Comparison of ENCODE assay signal across 8 cellular contexts in genomic region chr2:20348542-20348941, GRCh38. TPM values are rescaled to one million over a fixed set of nuclear protein-coding genes. Genes with fewer than 3 reads are reported as not detected.
DNase-seq lines count a peak whose midpoint lies in the region; ATAC-seq and TF ChIP-seq lines count a peak whose summit lies in the region.

No MANE protein-coding gene starts in this region.

- CTCF ChIA-PET in MCF 10A (lab: Yijun Ruan, JAX), result interaction anchor here (1.2 to 2.4 kb wide), 2 partner anchors 22 to 33 kb away, joined by 4 to 11 read pairs; no protein-coding TSS in a partner anchor
- CTCF ChIA-PET in activated CD4-positive, alpha-beta memory T cell treated with anti-CD3 and anti-CD28 coated beads for 36 hours (lab: Charles Lee), result interaction anchor here (4.6 kb wide), 1 partner anchor 22 kb away, joined by 52 read pairs; no protein-coding TSS in a partner anchor

- H3K27me3 Mint-ChIP-seq in MCF 10A (ENCODE audit: insufficient read depth, unreplicated experiment), result no peaks in the 10 kb centered on the region
- H3K27me3 Mint-ChIP-seq in activated CD4-positive, alpha-beta memory T cell treated with anti-CD3 and anti-CD28 coated beads for 36 hours, result no peaks in the 10 kb centered on the region

- peaks cover 23% of the 10 kb centered on the region for H3K4me1 Mint-ChIP-seq in MCF 10A (ENCODE audit: insufficient read depth, unreplicated experiment)
- peaks cover 46% of the 10 kb centered on the region for H3K4me1 Mint-ChIP-seq in activated CD4-positive, alpha-beta memory T cell treated with anti-CD3 and anti-CD28 coated beads for 36 hours (ENCODE audit: low read depth)

- no peak for TF ChIP-seq CTCF in breast epithelium (IDR thresholded peaks at IDR 0.05)
- TF ChIP-seq CTCF in MCF 10A (IDR thresholded peaks at IDR 0.05; ENCODE audit: unreplicated experiment), result no peak
- no peak for TF ChIP-seq CTCF in kidney epithelial cell (IDR thresholded peaks at IDR 0.05; ENCODE audit: insufficient read depth, low read length, poor library complexity, severe bottlenecking)
- no peak for TF ChIP-seq CTCF in thyroid gland (IDR thresholded peaks at IDR 0.05)

- H3K4me3 ChIP-seq in breast epithelium (peak overlapping the region in 2 of 3 donors; percentile 80 to 93), kidney epithelial cell (ENCODE audit: low read depth, low read length) (peak overlapping the region; percentile 97), thyroid gland (replicated peaks in 1 of 3) (no peak overlapping the region)

- no peaks in the 10 kb centered on the region for H3K36me3 ChIP-seq in breast epithelium
- no peaks in the 10 kb centered on the region for H3K36me3 ChIP-seq in kidney epithelial cell (ENCODE audit: control insufficient read depth, insufficient read depth, low read length)
- H3K36me3 ChIP-seq in thyroid gland, result no peaks in the 10 kb centered on the region

- TF ChIP-seq POLR2A in breast epithelium (IDR thresholded peaks at IDR 0.05), result no peak
- TF ChIP-seq POLR2A in thyroid gland (IDR thresholded peaks at IDR 0.05), result no peak

- H3K9me3 ChIP-seq in breast epithelium, result no peaks in the 10 kb centered on the region
- no peaks in the 10 kb centered on the region for H3K9me3 ChIP-seq in thyroid gland

- no TSS peak for BruUV-seq in MCF 10A (replicated peaks; lab: Mats Ljungman, UMichigan)

- peaks cover 10% of the 10 kb centered on the region for H3K36me3 Mint-ChIP-seq in MCF 10A (ENCODE audit: insufficient read depth, unreplicated experiment)
- H3K36me3 Mint-ChIP-seq in activated CD4-positive, alpha-beta memory T cell treated with anti-CD3 and anti-CD28 coated beads for 36 hours, result peaks cover 27% of the 10 kb centered on the region

- H3K4me1 ChIP-seq in breast epithelium (peaks cover 0 to 11% of the 10 kb centered on the region in 2 donors), thyroid gland (peaks cover 40 to 60% of the 10 kb centered on the region in 2 donors)

- H3K27ac ChIP-seq in breast epithelium (no peak overlapping the region), thyroid gland (peak overlapping the region in 2 of 3 donors; percentile 97 to 98)

- ATAC-seq in GM21367 (IDR thresholded peaks at IDR 0.05; ENCODE audit: unreplicated experiment), result no peak

- DNase-seq in breast epithelium (ENCODE audit: low spot score in 2 of 2) (no peak), MCF 10A (ENCODE audit: unreplicated experiment) (no peak), kidney epithelial cell (ENCODE audit: low read depth) (no peak), thyroid gland (no peak), NCI-H2196 treated with DMSO at 0.1 percent for 48 hours (lab: John Stamatoyannopoulos, UW; ENCODE audit: unreplicated experiment) (no peak), superior temporal gyrus (ENCODE audit: extremely low spot score) (no peak)
- DNase-seq in activated CD4-positive, alpha-beta memory T cell treated with anti-CD3 and anti-CD28 coated beads for 36 hours, result peak; percentile 29

- 78 to 79% methylated on average over 17 of the region's 17 CpGs for WGBS in thyroid gland, 2 donors

- intact Hi-C loops in breast epithelium (cut with DNase I; ENCODE audit: low total_unique reads), result no loop called here
- intact Hi-C loops in MCF 10A (cut with micrococcal nuclease), result no loop called here
- intact Hi-C loops in activated CD4-positive, alpha-beta memory T cell treated with anti-CD3 and anti-CD28 coated beads for 36 hours (cut with micrococcal nuclease), result loop anchor here (2.0 kb wide), 1 partner anchor 22 kb away; no protein-coding TSS in a partner anchor
- intact Hi-C loops in thyroid gland (cut with DNase I), result no loop called here

- POLR2A ChIA-PET in MCF 10A (lab: Yijun Ruan, JAX), result interaction anchor here (1.4 to 4.3 kb wide), 6 partner anchors 11 to 297 kb away, joined by 5 to 31 read pairs (median 7); partner anchors contain the start of gene LAPTM4A
- POLR2A ChIA-PET in activated CD4-positive, alpha-beta memory T cell treated with anti-CD3 and anti-CD28 coated beads for 36 hours (lab: Charles Lee), result interaction anchor here (0.6 to 1.5 kb wide), 3 partner anchors 9 to 21 kb away, joined by 4 read pairs; no protein-coding TSS in a partner anchor

- no peaks in the 10 kb centered on the region for H3K27me3 ChIP-seq in breast epithelium
- no peaks in the 10 kb centered on the region for H3K27me3 ChIP-seq in kidney epithelial cell (ENCODE audit: control insufficient read depth, insufficient read depth, low read length)
- no peaks in the 10 kb centered on the region for H3K27me3 ChIP-seq in thyroid gland

- H3K27ac Mint-ChIP-seq in MCF 10A (ENCODE audit: low read depth, unreplicated experiment), result no peak overlapping the region
- peak overlapping the region; percentile 93 for H3K27ac Mint-ChIP-seq in activated CD4-positive, alpha-beta memory T cell treated with anti-CD3 and anti-CD28 coated beads for 36 hours

- no peaks in the 10 kb centered on the region for H3K9me3 Mint-ChIP-seq in MCF 10A (ENCODE audit: unreplicated experiment)
- no peaks in the 10 kb centered on the region for H3K9me3 Mint-ChIP-seq in activated CD4-positive, alpha-beta memory T cell treated with anti-CD3 and anti-CD28 coated beads for 36 hours

- no peak overlapping the region for H3K4me3 Mint-ChIP-seq in MCF 10A (ENCODE audit: unreplicated experiment)
- no peak overlapping the region for H3K4me3 Mint-ChIP-seq in activated CD4-positive, alpha-beta memory T cell treated with anti-CD3 and anti-CD28 coated beads for 36 hours

RNA-seq across cellular contexts. Expression of gene PUM2, which starts 2.1 kb away (rescaled TPM):
- total RNA-seq in breast epithelium (10 to 100 TPM; 69.3 to 94.0 (median 92.8) TPM), MCF 10A (2022) (86.7 and 94.0 TPM in 2 replicates), kidney epithelial cell (41.3 and 44.2 TPM in 2 replicates), thyroid gland (100 to 1,000 TPM in 1 of 4 donors, 10 to 100 TPM in 3; 87.5 to 102 (median 91.8) TPM)
- 100 to 1,000 TPM; 122 TPM for total RNA-seq in activated CD4-positive, alpha-beta memory T cell treated with anti-CD3 and anti-CD28 coated beads for 36 hours

Comparison
In these comparisons a context has a peak if more than half of its experiments do, and no peak if none do; other contexts are left out.
1. H3K27ac ChIP-seq: peak in thyroid gland (2 of 3); none in breast epithelium (0 of 2).
2. H3K4me3 ChIP-seq: peak in breast epithelium (2 of 3) and kidney epithelial cell (single experiment); none in thyroid gland (0 of 3).